In the genomic region with DNA sequence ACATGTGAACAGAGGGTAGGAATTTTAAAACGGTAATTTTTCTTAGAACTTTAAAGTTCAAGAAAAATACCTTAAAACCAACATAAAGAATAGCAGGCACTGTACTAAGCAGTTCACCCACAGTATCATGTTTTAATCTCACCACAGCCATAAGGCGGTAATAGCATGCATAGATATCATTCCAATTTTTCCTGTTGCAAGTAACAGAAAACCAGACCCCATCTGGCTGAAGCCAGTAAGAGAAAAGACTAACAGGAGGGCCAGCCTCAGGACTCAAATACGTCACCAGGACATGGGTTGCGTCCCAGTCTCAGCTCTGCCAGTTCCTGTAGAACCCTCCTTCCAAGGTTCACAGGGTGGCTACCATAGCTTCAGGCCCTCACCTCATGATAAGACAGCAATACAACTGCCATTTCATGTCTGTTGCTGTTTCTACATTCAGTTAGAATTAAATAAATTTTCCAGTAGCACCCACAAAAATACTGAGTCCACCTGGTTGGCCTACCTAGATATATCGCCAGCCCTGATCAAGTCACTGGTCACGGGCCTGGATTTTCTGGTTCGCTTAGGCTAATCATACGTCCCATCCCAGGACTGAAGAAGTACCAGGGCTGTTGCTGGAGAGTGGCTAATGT, we compare ENCODE assay signal across 19 cellular contexts. TPM values are rescaled to one million over a fixed set of nuclear protein-coding genes. Genes with fewer than 3 reads are reported as not detected.
DNase-seq lines count a peak whose midpoint lies in the region; ATAC-seq and TF ChIP-seq lines count a peak whose summit lies in the region.
"Had no signal": no experiment of that assay in that cellular context is flagged by ENCODE, and none has a peak within 500 bp of the region (broad histone marks: within the 10 kb centered on the region; RNA-seq: fewer than 3 reads in every experiment).

No MANE protein-coding gene starts in this region.

- H3K4me3 ChIP-seq in CD4-positive, CD25-positive, alpha-beta regulatory T cell (ENCODE audit: low read depth, low read length), result no peak overlapping the region
- H3K4me3 ChIP-seq: ascending aorta, SJCRH30 had no signal

- no peak for ATAC-seq in CD4-positive, CD25-positive, alpha-beta regulatory T cell (ENCODE audit: low read depth in 2 of 2)
- ATAC-seq in GM18505 (IDR thresholded peaks at IDR 0.05; ENCODE audit: unreplicated experiment), result no peak
- ATAC-seq: activated CD8-positive, alpha-beta T cell treated with anti-CD3 and anti-CD28 coated beads for 36 hours; foreskin keratinocyte; psoas muscle had no signal

- no peak overlapping the region for H3K27ac Mint-ChIP-seq in CD4-positive, CD25-positive, alpha-beta regulatory T cell
- H3K27ac Mint-ChIP-seq in immature natural killer cell, result no peak overlapping the region

- no peak for TF ChIP-seq POLR2A in GM18505 (IDR thresholded peaks at IDR 0.05; ENCODE audit: borderline replicate concordance, extremely low read depth, insufficient read depth, insufficient read length)

- peaks cover 16 to 36% (median 17%) of the 10 kb centered on the region in 4 donors for H3K4me1 Mint-ChIP-seq in CD4-positive, CD25-positive, alpha-beta regulatory T cell
- H3K4me1 Mint-ChIP-seq in immature natural killer cell, result peaks cover 13 to 18% of the 10 kb centered on the region in 2 donors

- no peak for DNase-seq in CD4-positive, CD25-positive, alpha-beta regulatory T cell
- peak; percentile 79 for DNase-seq in DMS 273 (lab: John Stamatoyannopoulos, UW; ENCODE audit: unreplicated experiment)
- DNase-seq in OCI-M2 (lab: John Stamatoyannopoulos, UW; ENCODE audit: unreplicated experiment), result peak; percentile 87
- no peak for DNase-seq in immature natural killer cell
- DNase-seq in effector CD8-positive, alpha-beta T cell (lab: John Stamatoyannopoulos, UW), result no peak
- DNase-seq in dedifferentiated amniotic fluid mesenchymal stem cell (ENCODE audit: extremely low spot score), result no peak
- DNase-seq: activated CD8-positive, alpha-beta T cell treated with anti-CD3 and anti-CD28 coated beads for 36 hours; EL; foreskin keratinocyte; Kasumi-1; NCI-H1436; NCI-H226; psoas muscle; SJCRH30; stimulated activated naive CD4-positive, alpha-beta T cell; transverse colon had no signal

- H3K9me3 ChIP-seq in CD4-positive, CD25-positive, alpha-beta regulatory T cell (ENCODE audit: control insufficient read depth in 2 of 2, low read length in 2 of 2), result no peaks in the 10 kb centered on the region
- H3K9me3 ChIP-seq: ascending aorta, transverse colon had no signal

- H3K4me3 Mint-ChIP-seq in CD4-positive, CD25-positive, alpha-beta regulatory T cell, result peak overlapping the region; percentile 60 to 90 (median 83)
- peak overlapping the region; percentile 77 to 89 (median 77) for H3K4me3 Mint-ChIP-seq in immature natural killer cell

- peaks cover 0 to 7% (median 2%) of the 10 kb centered on the region in 7 donors for H3K9me3 Mint-ChIP-seq in CD4-positive, CD25-positive, alpha-beta regulatory T cell
- H3K9me3 Mint-ChIP-seq in immature natural killer cell, result peaks cover 0 to 5% (median 0%) of the 10 kb centered on the region in 6 donors

- H3K27ac ChIP-seq in CD4-positive, CD25-positive, alpha-beta regulatory T cell (ENCODE audit: insufficient read depth, low read length, poor library complexity, severe bottlenecking), result no peak overlapping the region
- H3K27ac ChIP-seq: ascending aorta; BLaER1 treated with 17β-estradiol and CSF1 and Interleukin-3, amounts not matched to agents 10 nM and 100 nM; foreskin keratinocyte; psoas muscle; SJCRH30; transverse colon had no signal

- peaks cover 14% of the 10 kb centered on the region for H3K27me3 Mint-ChIP-seq in CD4-positive, CD25-positive, alpha-beta regulatory T cell
- peaks cover 6 to 24% (median 20%) of the 10 kb centered on the region in 3 donors for H3K27me3 Mint-ChIP-seq in immature natural killer cell (ENCODE audit: low read depth in 3 of 3)

- peaks cover 4% of the 10 kb centered on the region for H3K36me3 Mint-ChIP-seq in CD4-positive, CD25-positive, alpha-beta regulatory T cell
- peaks cover 0 to 4% (median 2%) of the 10 kb centered on the region in 3 donors for H3K36me3 Mint-ChIP-seq in immature natural killer cell

- H3K4me1 ChIP-seq in CD4-positive, CD25-positive, alpha-beta regulatory T cell (ENCODE audit: control insufficient read depth, insufficient read depth, low read length, poor library complexity, severe bottlenecking), result peaks cover 18% of the 10 kb centered on the region
- H3K4me1 ChIP-seq: psoas muscle, SJCRH30 had no signal

- no peaks in the 10 kb centered on the region for H3K36me3 ChIP-seq in CD4-positive, CD25-positive, alpha-beta regulatory T cell (ENCODE audit: control insufficient read depth, insufficient read depth, low read length)
- H3K36me3 ChIP-seq: ascending aorta; BLaER1 treated with 17β-estradiol and CSF1 and Interleukin-3, amounts not matched to agents 10 nM and 100 nM; SJCRH30; transverse colon had no signal

- H3K27me3 ChIP-seq in CD4-positive, CD25-positive, alpha-beta regulatory T cell (ENCODE audit: control insufficient read depth, insufficient read depth, low read length), result peaks cover 4% of the 10 kb centered on the region
- H3K27me3 ChIP-seq: BLaER1 treated with 17β-estradiol and CSF1 and Interleukin-3, amounts not matched to agents 10 nM and 100 nM; foreskin keratinocyte; SJCRH30; transverse colon had no signal

RNA-seq across cellular contexts. Expression of a gene that starts 2.0 kb away (rescaled TPM):
- total RNA-seq in CD4-positive, CD25-positive, alpha-beta regulatory T cell, result 0.81 TPM
- 1 to 10 TPM; 1.4 to 5.4 (median 1.7) TPM for polyA plus RNA-seq in CD4-positive, CD25-positive, alpha-beta regulatory T cell
- polyA plus RNA-seq in immature natural killer cell, result 1 to 10 TPM in 1 of 3 donors, under 1 TPM in 2; 0.32 to 4.7 (median 0.57) TPM

Comparison
In these comparisons a context has a peak if more than half of its experiments do, and no peak if none do; other contexts are left out.
1. DNase-seq: peak in DMS 273 (single experiment) and OCI-M2 (single experiment); none in CD4-positive, CD25-positive, alpha-beta regulatory T cell (0 of 3), immature natural killer cell (0 of 3), effector CD8-positive, alpha-beta T cell (single experiment) and dedifferentiated amniotic fluid mesenchymal stem cell (single experiment).